33 cellular contexts compared by ENCODE assay signal in genomic region chr9:32625320-32625719, GRCh38.
"Had no signal": no experiment of that assay in that cellular context is flagged by ENCODE, and none has a peak within 500 bp of the region (broad histone marks: within the 10 kb centered on the region; RNA-seq: fewer than 3 reads in every experiment).

No MANE protein-coding gene starts in this region.

- H3K4me3 ChIP-seq: MG63, PC-9, SJCRH30, SK-N-MC had no signal

- H3K9me3 ChIP-seq: MG63, SJCRH30 had no signal

- H3K36me3 ChIP-seq: MG63, SJCRH30 had no signal

- H3K4me2 ChIP-seq: PC-9 had no signal

- H3K4me1 ChIP-seq: SJCRH30 had no signal

- H2AFZ ChIP-seq: PC-9 had no signal

- H3K27me3 ChIP-seq: MG63, SJCRH30 had no signal

- H3K27ac ChIP-seq: PC-9, RWPE1, SJCRH30, SK-N-MC had no signal

- DNase-seq: Kasumi-1, MG63, NCI-H1048, NCI-H1092 treated with DMSO at 0.1 percent for 48 hours, NCI-H1105 treated with DMSO at 0.1 percent for 48 hours, NCI-H1417, NCI-H1436, NCI-H146, NCI-H1694, NCI-H187, NCI-H1930, NCI-H2029 treated with DMSO at 0.1 percent for 48 hours, NCI-H2081 treated with DMSO at 0.1 percent for 48 hours, NCI-H2107, NCI-H2171, NCI-H226, NCI-H446 treated with DMSO at 0.1 percent for 48 hours, NCI-H510A, NCI-H524, NCI-H526, NCI-H69, NCI-H748 treated with DMSO at 0.1 percent for 48 hours, NCI-H82, PC-9, SHP77, SIG-M5, SJCRH30, T-cell had no signal

- ATAC-seq: Panc1, Right ventricle myocardium inferior, SK-N-SH treated with all-trans-retinoic acid at 6 μM for 48 hours, T-cell had no signal
